ENCODE assay signal across 8 cellular contexts in the genomic region with DNA sequence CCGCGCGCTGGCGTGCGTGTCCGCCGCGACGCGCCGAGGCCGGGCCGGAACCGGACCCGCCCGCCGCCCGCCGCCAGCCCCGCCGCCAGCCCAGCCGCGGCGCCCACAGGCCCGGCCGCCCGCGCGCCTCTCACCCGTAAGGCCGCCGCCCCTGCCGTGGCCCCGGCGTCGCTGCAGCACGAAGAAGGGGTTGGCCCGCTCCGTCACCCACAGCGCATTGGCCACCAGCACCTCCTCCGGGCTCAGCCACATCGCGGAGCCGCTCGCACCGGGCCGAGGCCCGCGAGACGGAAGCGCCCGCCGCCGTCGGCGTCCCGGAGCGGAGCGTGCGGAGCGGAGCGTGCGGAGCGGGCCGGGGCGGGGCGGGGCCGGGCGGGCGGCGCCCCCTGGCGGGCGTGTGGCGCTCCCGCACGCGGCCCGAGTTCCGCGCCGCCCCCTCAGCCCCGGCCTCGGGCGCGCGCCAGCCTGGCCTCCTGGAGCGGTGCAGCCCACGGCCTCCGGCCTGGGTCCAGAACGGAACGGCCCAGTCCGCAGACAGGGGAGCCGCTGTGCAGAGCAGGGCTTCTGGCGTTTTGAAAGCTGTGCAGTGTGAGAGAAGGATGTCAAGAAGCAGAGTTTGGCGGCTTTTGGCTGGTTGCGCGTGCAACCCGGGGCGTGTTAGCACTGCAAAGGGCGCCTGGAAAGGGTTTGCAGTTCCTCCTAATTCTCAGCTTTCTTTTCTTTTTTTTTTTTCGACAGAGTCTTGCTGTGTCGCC. TPM values are rescaled to one million over a fixed set of nuclear protein-coding genes. Genes with fewer than 3 reads are reported as not detected.
DNase-seq lines count a peak whose midpoint lies in the region; ATAC-seq, FAIRE-seq and TF ChIP-seq lines count a peak whose summit lies in the region.

A gene (minus strand): TSS at position 328 of the 755 bp plus-strand sequence. CDS start 76 bp downstream, at position 252.

- H3K9ac ChIP-seq in kidney (ENCODE audit: low read length in 2 of 2) = peak within 1 kb of the TSS; percentile 11 to 69

- H3K4me1 ChIP-seq in kidney (ENCODE audit: control insufficient read depth in 1 of 2, insufficient read depth in 1 of 2, low read depth in 1 of 2, low read length in 2 of 2) = peaks cover 0 to 6% of the 10 kb centered on the region in 2 donors

- H3K4me3 ChIP-seq in kidney (ENCODE audit: low read length in 2 of 2) = peak within 1 kb of the TSS; percentile 66 to 75

- TF ChIP-seq CTCF in kidney (IDR thresholded peaks at IDR 0.05; ENCODE audit: borderline replicate concordance, extremely low read depth, insufficient read depth) = peak; percentile 48

- no peaks in the 10 kb centered on the region for H3K9me3 Mint-ChIP-seq in central memory CD8-positive, alpha-beta T cell

- no peak for FAIRE-seq in kidney (lab: Jason Lieb, UNC)

- H3K9me3 ChIP-seq in kidney (ENCODE audit: control insufficient read depth in 1 of 2, low read length in 2 of 2) = no peaks in the 10 kb centered on the region

- intact Hi-C loops in kidney (cut with DNase I) = no loop called here

- H3K4me3 Mint-ChIP-seq in central memory CD8-positive, alpha-beta T cell = peak within 1 kb of the TSS; percentile 82

- DNase-seq in NCI-H146 (lab: John Stamatoyannopoulos, UW) (peak; percentile 48), NCI-H146 treated with DMSO at 0.1 percent for 48 hours (lab: John Stamatoyannopoulos, UW; ENCODE audit: unreplicated experiment) (no peak), NCI-H1092 treated with DMSO at 0.1 percent for 48 hours (lab: John Stamatoyannopoulos, UW) (peak; percentile 26), kidney (peak; percentile 90)
- peak; percentile 74 for DNase-seq in activated CD4-positive, CD25-positive, alpha-beta regulatory T cell treated with anti-CD3 and anti-CD28 coated beads, Interleukin-2, amount 50 U/mL, for 72 hours
- DNase-seq in central memory CD8-positive, alpha-beta T cell (ENCODE audit: low spot score in 2 of 2) = peak; percentile 44 to 51
- peak; percentile 41 to 59 for DNase-seq in stimulated activated CD4-positive, alpha-beta T cell treated with anti-CD3 and anti-CD28 coated beads, Interleukin-15, amount 100 ng/mL, for 1 hour (ENCODE audit: low read depth in 1 of 2, low spot score in 1 of 2)

- no peak within 1 kb of the TSS for H3K27ac ChIP-seq in kidney (ENCODE audit: low read depth in 2 of 2, low read length in 2 of 2)

- ATAC-seq in HG02610 (IDR thresholded peaks at IDR 0.05; ENCODE audit: unreplicated experiment) = peak; percentile 88
- ATAC-seq in central memory CD8-positive, alpha-beta T cell (replicated peaks; ENCODE audit: extremely low read depth, poor library complexity, severe bottlenecking) = peak; percentile 89

- H3K36me3 Mint-ChIP-seq in central memory CD8-positive, alpha-beta T cell (ENCODE audit: insufficient read depth) = peaks cover 11% of the 10 kb centered on the region

- H3K27ac Mint-ChIP-seq in central memory CD8-positive, alpha-beta T cell (ENCODE audit: low read depth) = peak within 1 kb of the TSS; percentile 69

- H3K4me1 Mint-ChIP-seq in central memory CD8-positive, alpha-beta T cell = peaks cover 9% of the 10 kb centered on the region

- peaks cover 7 to 10% of the 10 kb centered on the region in 2 donors for H3K36me3 ChIP-seq in kidney (ENCODE audit: control insufficient read depth in 1 of 2, insufficient read depth in 2 of 2, low read length in 2 of 2)

- H3K27me3 Mint-ChIP-seq in central memory CD8-positive, alpha-beta T cell = no peaks in the 10 kb centered on the region

RNA-seq across cellular contexts. Expression of the gene that starts here (rescaled TPM):
- total RNA-seq in kidney = 117 TPM
- 49.5 TPM for polyA plus RNA-seq in kidney (ENCODE audit: insufficient read depth, low read depth, low replicate concordance)
